ENCODE assay signal across 21 cellular contexts in genomic region chr19:32744555-32745325, GRCh38. TPM values are rescaled to one million over a fixed set of nuclear protein-coding genes. Genes with fewer than 3 reads are reported as not detected.
"Had no signal": no experiment of that assay in that cellular context is flagged by ENCODE, and none has a peak within 500 bp of the region (broad histone marks: within the 10 kb centered on the region; RNA-seq: fewer than 3 reads in every experiment).

No MANE protein-coding gene starts in this region.

- H3K79me2 ChIP-seq: hepatocyte had no signal

- ATAC-seq: left cardiac atrium, right cardiac atrium had no signal

- H2AFZ ChIP-seq: hepatocyte had no signal

- H3K27me3 ChIP-seq: hepatocyte, ovary, upper lobe of left lung, vagina had no signal

- H3K27ac Mint-ChIP-seq: endodermal cell, naive B cell, nephron had no signal

- H3K4me1 ChIP-seq: left ventricle myocardium inferior, stomach, upper lobe of left lung, vagina had no signal

- H3K4me1 Mint-ChIP-seq: endodermal cell, naive B cell, nephron had no signal

- FAIRE-seq: endothelial cell of umbilical vein, kidney, small intestine had no signal

- DNase-seq: endodermal cell; erythroblast; foreskin melanocyte; head of caudate nucleus; kidney; left cardiac atrium; left ventricle myocardium inferior; naive B cell; ovary; right cardiac atrium; small intestine; stimulated activated CD4-positive, alpha-beta T cell treated with anti-CD3 and anti-CD28 coated beads, Interleukin-12 subunit alpha, Interleukin-12 subunit beta, amount 100 ng/mL, for 4 hours; stomach; substantia nigra; upper lobe of left lung had no signal

- H3K4me3 Mint-ChIP-seq: endodermal cell, naive B cell, nephron had no signal

- H3K4me3 ChIP-seq: coronary artery, hepatocyte, left ventricle myocardium inferior, lung, ovary, stomach, upper lobe of left lung, vagina had no signal

- H3K9me3 Mint-ChIP-seq: endodermal cell, naive B cell, nephron had no signal

- H3K9me3 ChIP-seq: left ventricle myocardium inferior, ovary, stomach, upper lobe of left lung, vagina had no signal

- H3K4me2 ChIP-seq: hepatocyte had no signal

- H3K36me3 Mint-ChIP-seq: naive B cell had no signal

- H3K27ac ChIP-seq: coronary artery, hepatocyte, left ventricle myocardium inferior, ovary, stomach, upper lobe of left lung, vagina had no signal

- H3K36me3 ChIP-seq: left ventricle myocardium inferior, ovary, stomach, upper lobe of left lung, vagina had no signal

RNA-seq across cellular contexts. Expression of gene TDRD12, which starts 25.2 kb away (rescaled TPM):
- total RNA-seq: left ventricle myocardium inferior had no signal
- polyA plus RNA-seq: hepatocyte, right cardiac atrium had no signal
